In genomic region chr16:4935231-4935855, GRCh38 we compare ENCODE assay signal across 9 cellular contexts. TPM values are rescaled to one million over a fixed set of nuclear protein-coding genes. Genes with fewer than 3 reads are reported as not detected.
DNase-seq lines count a peak whose midpoint lies in the region; ATAC-seq and TF ChIP-seq lines count a peak whose summit lies in the region.
"Had no signal": no experiment of that assay in that cellular context is flagged by ENCODE, and none has a peak within 500 bp of the region (broad histone marks: within the 10 kb centered on the region; RNA-seq: fewer than 3 reads in every experiment).

No MANE protein-coding gene starts in this region.

- H3K27me3 ChIP-seq in HUES48 (ENCODE audit: control insufficient read depth, insufficient read depth, low read length) (no peaks in the 10 kb centered on the region), lung (ENCODE audit: control insufficient read depth, insufficient read depth) (no peaks in the 10 kb centered on the region), tibial artery (peaks cover 0 to 33% of the 10 kb centered on the region in 2 donors)

- no peaks in the 10 kb centered on the region for H3K9me3 ChIP-seq in HUES48 (ENCODE audit: control insufficient read depth, insufficient read depth, low read length)
- H3K9me3 ChIP-seq in lung (ENCODE audit: control insufficient read depth in 2 of 2, insufficient read depth in 1 of 2, low read length in 1 of 2), result no peaks in the 10 kb centered on the region
- H3K9me3 ChIP-seq in tibial artery, result no peaks in the 10 kb centered on the region

- 53 to 65% methylated on average over 18 to 19 of the region's 19 CpGs for WGBS in lung, 2 donors

- H3K4me1 ChIP-seq in HUES48 (ENCODE audit: control insufficient read depth, insufficient read depth, low read length) (peaks cover 9% of the 10 kb centered on the region), lung (ENCODE audit: control insufficient read depth in 2 of 2, insufficient read depth in 2 of 2, low read length in 2 of 2) (peaks cover 0 to 12% of the 10 kb centered on the region in 2 donors), tibial artery (peaks cover 0 to 43% (median 36%) of the 10 kb centered on the region in 4 donors)

- TF ChIP-seq CTCF in lung (IDR thresholded peaks at IDR 0.05; ENCODE audit: control extremely low read depth, extremely low read depth) (no peak), tibial artery (IDR thresholded peaks at IDR 0.05) (no peak)

- H3K4me3 ChIP-seq in HUES48 (ENCODE audit: low read depth, low read length) (peak overlapping the region; percentile 96), lung (peak overlapping the region; percentile 23), tibial artery (peak overlapping the region; percentile 59 to 62)

- DNase-seq in epidermal melanocyte (ENCODE audit: insufficient read length, low spot score) (peak; percentile 69), lung (ENCODE audit: low spot score) (peak; percentile 93), tibial artery (peak; percentile 95 to 98), NOMO-1 treated with DMSO at 0.1 percent for 48 hours (lab: John Stamatoyannopoulos, UW; ENCODE audit: unreplicated experiment) (no peak), NCI-H2107 (lab: John Stamatoyannopoulos, UW) (no peak)
- DNase-seq in stimulated activated CD4-positive, alpha-beta T cell treated with anti-CD3 and anti-CD28 coated beads, Interleukin-1b, Interleukin-23, amount 100 ng/mL, for 48 hours, result no peak
- DNase-seq: NCI-H1092 treated with DMSO at 0.1 percent for 48 hours had no signal

- no peak overlapping the region for H3K27ac ChIP-seq in HUES48 (ENCODE audit: low read depth, low read length)
- H3K27ac ChIP-seq in lung (ENCODE audit: low read depth in 1 of 2, low read length in 1 of 2), result peak overlapping the region in 1 of 2 donors; percentile 88
- H3K27ac ChIP-seq in tibial artery, result peak overlapping the region; percentile 60 to 74

- ATAC-seq in lung (ENCODE audit: insufficient read depth, low FRiP score) (peak; percentile 53), HG03175 (IDR thresholded peaks at IDR 0.05; ENCODE audit: unreplicated experiment) (no peak)

- intact Hi-C loops in tibial artery (cut with DNase I; ENCODE audit: low total_unique reads), result no loop called here

- H3K36me3 ChIP-seq in HUES48 (ENCODE audit: control insufficient read depth, insufficient read depth, low read length) (no peaks in the 10 kb centered on the region), lung (ENCODE audit: control insufficient read depth in 2 of 2, insufficient read depth in 2 of 2, low read length in 2 of 2) (no peaks in the 10 kb centered on the region), tibial artery (peaks cover 0 to 8% (median 0%) of the 10 kb centered on the region in 3 donors)

- H3K9ac ChIP-seq in HUES48 (ENCODE audit: low read depth, low read length), result no peak overlapping the region

RNA-seq across cellular contexts. Expression of gene PPL, which starts 1.6 kb away (rescaled TPM):
- total RNA-seq in lung, result 10 to 100 TPM; 78.5 to 89.0 TPM
- 10 to 100 TPM; 19.9 to 27.0 TPM for polyA plus RNA-seq in lung

RNA-seq across cellular contexts. Expression of gene SEC14L5, which starts 22.8 kb away (rescaled TPM):
- under 1 TPM; 0.43 to 0.98 TPM for total RNA-seq in lung
- under 1 TPM; 0.10 to 0.13 TPM for polyA plus RNA-seq in lung

Comparison
In these comparisons a context has a peak if more than half of its experiments do, and no peak if none do; other contexts are left out.
1. H3K4me3 ChIP-seq: peak in every context shown above with its lines; median percentile 96 in HUES48; 60 in tibial artery; 23 in lung.
2. DNase-seq: peak in epidermal melanocyte (single experiment), lung (single experiment) and tibial artery (2 of 2); none in NOMO-1 treated with DMSO at 0.1 percent for 48 hours (single experiment), stimulated activated CD4-positive, alpha-beta T cell treated with anti-CD3 and anti-CD28 coated beads, Interleukin-1b, Interleukin-23, amount 100 ng/mL, for 48 hours (single experiment) and NCI-H2107 (single experiment).